ENCODE assay signal across 1 cellular context in the genomic region with DNA sequence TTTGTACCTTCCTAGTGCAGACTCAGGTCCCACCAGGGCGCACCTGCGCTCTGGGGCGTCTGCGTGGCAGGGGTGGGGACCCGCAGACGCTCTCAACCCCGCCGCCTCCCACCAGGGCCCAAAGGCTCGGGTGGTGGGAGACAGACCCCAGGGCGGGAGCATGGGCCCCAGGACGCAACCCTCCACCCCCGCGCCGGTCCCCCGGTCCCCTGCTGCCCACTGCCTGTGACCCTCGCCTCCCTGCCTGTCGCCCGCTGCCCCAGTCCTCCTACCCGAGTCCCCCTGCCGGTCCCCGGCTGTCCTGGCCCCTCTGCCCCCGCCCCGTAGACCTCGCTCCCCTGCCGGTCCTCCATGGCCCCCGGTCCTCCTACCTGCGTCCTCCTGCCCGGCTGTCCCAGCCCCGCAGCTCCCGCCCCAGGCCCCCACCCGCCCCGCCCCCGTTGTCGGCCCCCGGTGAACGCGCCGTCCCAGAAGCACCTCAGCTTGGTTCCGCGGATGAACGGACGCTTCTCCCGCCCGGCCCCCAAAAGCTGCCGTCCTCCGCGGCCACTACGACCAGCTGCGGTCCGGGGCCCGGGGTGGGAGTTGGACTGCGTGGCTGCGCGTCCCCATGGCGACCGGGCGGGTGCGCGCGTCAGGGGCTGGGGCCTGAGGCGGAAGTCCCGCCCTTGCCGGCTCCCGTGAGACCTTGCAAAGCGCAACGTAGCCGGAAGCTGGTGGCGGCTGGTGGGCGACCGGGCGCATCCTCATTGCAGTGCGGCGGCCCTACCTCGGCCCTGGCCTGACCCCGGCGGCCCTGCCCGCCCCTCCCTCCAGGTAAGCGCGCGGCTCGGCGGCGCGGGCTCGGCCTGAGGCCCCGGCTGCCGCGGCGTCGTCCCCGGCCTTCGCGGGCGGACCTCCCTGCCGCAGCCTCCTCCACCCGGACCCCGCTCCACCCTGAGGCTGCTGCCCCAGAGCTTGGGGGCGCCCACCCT.
TF ChIP-seq lines count a peak whose summit lies in the region.

Gene ARFGAP1 (plus strand): TSS at position 709 of the 974 bp plus-strand sequence. CDS start 2,768 bp downstream, outside the sequence.

TF ChIP-seq in HepG2, 621 proteins besides CTCF, POLR2A, EP300 and RAD21 (continued from another document and continues in another):
- 0 out of 2 replicates have a peak, but pooled peaks have one; percentile 90 for TF ChIP-seq ZNF597 (CRISPR knock-in tag; IDR thresholded peaks at IDR 0.05)
- peak; percentile 68; the same call in 1 of the 2 replicates for TF ChIP-seq ZGPAT (CRISPR knock-in tag; IDR thresholded peaks at IDR 0.05)
- peak in 1 of 2 experiments; percentile 49; a peak in 1 of 4 replicates for TF ChIP-seq NR2F1 (CRISPR knock-in tag; IDR thresholded peaks at IDR 0.05)
- TF ChIP-seq, protein P1, sequence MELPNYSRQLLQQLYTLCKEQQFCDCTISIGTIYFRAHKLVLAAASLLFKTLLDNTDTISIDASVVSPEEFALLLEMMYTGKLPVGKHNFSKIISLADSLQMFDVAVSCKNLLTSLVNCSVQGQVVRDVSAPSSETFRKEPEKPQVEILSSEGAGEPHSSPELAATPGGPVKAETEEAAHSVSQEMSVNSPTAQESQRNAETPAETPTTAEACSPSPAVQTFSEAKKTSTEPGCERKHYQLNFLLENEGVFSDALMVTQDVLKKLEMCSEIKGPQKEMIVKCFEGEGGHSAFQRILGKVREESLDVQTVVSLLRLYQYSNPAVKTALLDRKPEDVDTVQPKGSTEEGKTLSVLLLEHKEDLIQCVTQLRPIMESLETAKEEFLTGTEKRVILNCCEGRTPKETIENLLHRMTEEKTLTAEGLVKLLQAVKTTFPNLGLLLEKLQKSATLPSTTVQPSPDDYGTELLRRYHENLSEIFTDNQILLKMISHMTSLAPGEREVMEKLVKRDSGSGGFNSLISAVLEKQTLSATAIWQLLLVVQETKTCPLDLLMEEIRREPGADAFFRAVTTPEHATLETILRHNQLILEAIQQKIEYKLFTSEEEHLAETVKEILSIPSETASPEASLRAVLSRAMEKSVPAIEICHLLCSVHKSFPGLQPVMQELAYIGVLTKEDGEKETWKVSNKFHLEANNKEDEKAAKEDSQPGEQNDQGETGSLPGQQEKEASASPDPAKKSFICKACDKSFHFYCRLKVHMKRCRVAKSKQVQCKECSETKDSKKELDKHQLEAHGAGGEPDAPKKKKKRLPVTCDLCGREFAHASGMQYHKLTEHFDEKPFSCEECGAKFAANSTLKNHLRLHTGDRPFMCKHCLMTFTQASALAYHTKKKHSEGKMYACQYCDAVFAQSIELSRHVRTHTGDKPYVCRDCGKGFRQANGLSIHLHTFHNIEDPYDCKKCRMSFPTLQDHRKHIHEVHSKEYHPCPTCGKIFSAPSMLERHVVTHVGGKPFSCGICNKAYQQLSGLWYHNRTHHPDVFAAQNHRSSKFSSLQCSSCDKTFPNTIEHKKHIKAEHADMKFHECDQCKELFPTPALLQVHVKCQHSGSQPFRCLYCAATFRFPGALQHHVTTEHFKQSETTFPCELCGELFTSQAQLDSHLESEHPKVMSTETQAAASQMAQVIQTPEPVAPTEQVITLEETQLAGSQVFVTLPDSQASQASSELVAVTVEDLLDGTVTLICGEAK (IDR thresholded peaks at IDR 0.05), result peak; percentile 57
- TF ChIP-seq, protein P1 (CRISPR knock-in tag; IDR thresholded peaks at IDR 0.05), result no peak
- peak; percentile 90 for TF ChIP-seq KMT2B (CRISPR knock-in tag; IDR thresholded peaks at IDR 0.05)
- peak; percentile 99 for TF ChIP-seq ZFY (CRISPR knock-in tag; IDR thresholded peaks at IDR 0.05)
- peak; percentile 31; the same call in 1 of the 2 replicates for TF ChIP-seq KLF11 (CRISPR knock-in tag; IDR thresholded peaks at IDR 0.05)
- peak; percentile 92 for TF ChIP-seq ELF1 (CRISPR knock-in tag; IDR thresholded peaks at IDR 0.05)
- TF ChIP-seq SP5 (CRISPR knock-in tag; IDR thresholded peaks at IDR 0.05; ENCODE audit: borderline replicate concordance, low read depth), result peak; percentile 63
- TF ChIP-seq HOXD1 (CRISPR knock-in tag; IDR thresholded peaks at IDR 0.05), result peak; percentile 23; the same call in 1 of the 2 replicates
- no peak for TF ChIP-seq ZNF224 (CRISPR knock-in tag; IDR thresholded peaks at IDR 0.05)
- peak; percentile 38; the same call in 1 of the 2 replicates for TF ChIP-seq ZBTB33 (CRISPR knock-in tag; IDR thresholded peaks at IDR 0.05)
- TF ChIP-seq IRF2 (CRISPR knock-in tag; IDR thresholded peaks at IDR 0.05), result peak; percentile 80
- TF ChIP-seq, protein P2, sequence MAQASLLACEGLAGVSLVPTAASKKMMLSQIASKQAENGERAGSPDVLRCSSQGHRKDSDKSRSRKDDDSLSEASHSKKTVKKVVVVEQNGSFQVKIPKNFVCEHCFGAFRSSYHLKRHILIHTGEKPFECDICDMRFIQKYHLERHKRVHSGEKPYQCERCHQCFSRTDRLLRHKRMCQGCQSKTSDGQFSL (CRISPR knock-in tag; IDR thresholded peaks at IDR 0.05), result 0 out of 2 replicates have a peak, but pooled peaks have one; percentile 68
- peak; percentile 57; the same call in 1 of the 2 replicates for TF ChIP-seq SMAD1 (CRISPR knock-in tag; IDR thresholded peaks at IDR 0.05; ENCODE audit: borderline replicate concordance, low read depth)
- TF ChIP-seq PPARG (CRISPR knock-in tag; conservative IDR thresholded peaks at IDR 0.05), result peak; percentile 36; the same call in 1 of the 2 replicates
- no peak for TF ChIP-seq ATF1 (CRISPR knock-in tag; IDR thresholded peaks at IDR 0.05)
- TF ChIP-seq HHEX (CRISPR knock-in tag; IDR thresholded peaks at IDR 0.05), result no peak
- TF ChIP-seq FOXA3 (CRISPR knock-in tag; IDR thresholded peaks at IDR 0.05), result peak; percentile 75
- TF ChIP-seq, protein P3, sequence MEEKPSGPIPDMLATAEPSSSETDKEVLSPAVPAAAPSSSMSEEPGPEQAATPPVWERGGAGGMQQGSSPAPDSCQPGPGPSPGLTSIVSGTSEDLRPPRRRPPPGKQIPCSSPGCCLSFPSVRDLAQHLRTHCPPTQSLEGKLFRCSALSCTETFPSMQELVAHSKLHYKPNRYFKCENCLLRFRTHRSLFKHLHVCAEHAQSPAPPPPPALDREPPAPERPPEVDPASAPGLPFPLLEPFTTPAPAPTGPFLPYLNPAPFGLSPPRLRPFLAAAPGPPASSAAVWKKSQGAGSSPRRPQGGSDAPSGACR (CRISPR knock-in tag; IDR thresholded peaks at IDR 0.05), result 0 out of 2 replicates have a peak, but pooled peaks have one; percentile 41
- peak; percentile 91; the same call in 1 of the 2 replicates for TF ChIP-seq BRD4 (CRISPR knock-in tag; IDR thresholded peaks at IDR 0.05)
- peak; percentile 61; the same call in 1 of the 2 replicates for TF ChIP-seq BCL6 (CRISPR knock-in tag; IDR thresholded peaks at IDR 0.05)
- TF ChIP-seq KMT2A (CRISPR knock-in tag; IDR thresholded peaks at IDR 0.05), result peak; percentile 94; the same call in 1 of the 2 replicates
- TF ChIP-seq MYPOP (CRISPR knock-in tag; IDR thresholded peaks at IDR 0.05), result peak; percentile 25; the same call in 1 of the 2 replicates
- TF ChIP-seq MXD4 (CRISPR knock-in tag; IDR thresholded peaks at IDR 0.05), result peak; percentile 75
- peak; percentile 34; the same call in 1 of the 2 replicates for TF ChIP-seq MEIS1 (CRISPR knock-in tag; IDR thresholded peaks at IDR 0.05; ENCODE audit: borderline replicate concordance)
- TF ChIP-seq SRSF1 (optimal IDR thresholded peaks at IDR 0.05; ENCODE audit: low read depth, low read length), result peak; percentile 77
- no peak for TF ChIP-seq TCF7L2 (IDR thresholded peaks at IDR 0.05; ENCODE audit: low read depth, low read length)
- TF ChIP-seq ASH2L (IDR thresholded peaks at IDR 0.05; ENCODE audit: insufficient read length, low read depth, low read length), result peak; percentile 86
- peak; percentile 67 for TF ChIP-seq PATZ1 (CRISPR knock-in tag; IDR thresholded peaks at IDR 0.05)
- TF ChIP-seq, protein P4, sequence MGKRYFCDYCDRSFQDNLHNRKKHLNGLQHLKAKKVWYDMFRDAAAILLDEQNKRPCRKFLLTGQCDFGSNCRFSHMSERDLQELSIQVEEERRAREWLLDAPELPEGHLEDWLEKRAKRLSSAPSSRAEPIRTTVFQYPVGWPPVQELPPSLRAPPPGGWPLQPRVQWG (CRISPR knock-in tag; IDR thresholded peaks at IDR 0.05; ENCODE audit: borderline replicate concordance, low read depth), result no peak
- TF ChIP-seq MTA3 (CRISPR knock-in tag; IDR thresholded peaks at IDR 0.05), result no peak
- peak; percentile 72 for TF ChIP-seq ETV5 (CRISPR knock-in tag; IDR thresholded peaks at IDR 0.05; ENCODE audit: borderline replicate concordance)
